ENCODE assay signal across 1 cellular context in the genomic region with DNA sequence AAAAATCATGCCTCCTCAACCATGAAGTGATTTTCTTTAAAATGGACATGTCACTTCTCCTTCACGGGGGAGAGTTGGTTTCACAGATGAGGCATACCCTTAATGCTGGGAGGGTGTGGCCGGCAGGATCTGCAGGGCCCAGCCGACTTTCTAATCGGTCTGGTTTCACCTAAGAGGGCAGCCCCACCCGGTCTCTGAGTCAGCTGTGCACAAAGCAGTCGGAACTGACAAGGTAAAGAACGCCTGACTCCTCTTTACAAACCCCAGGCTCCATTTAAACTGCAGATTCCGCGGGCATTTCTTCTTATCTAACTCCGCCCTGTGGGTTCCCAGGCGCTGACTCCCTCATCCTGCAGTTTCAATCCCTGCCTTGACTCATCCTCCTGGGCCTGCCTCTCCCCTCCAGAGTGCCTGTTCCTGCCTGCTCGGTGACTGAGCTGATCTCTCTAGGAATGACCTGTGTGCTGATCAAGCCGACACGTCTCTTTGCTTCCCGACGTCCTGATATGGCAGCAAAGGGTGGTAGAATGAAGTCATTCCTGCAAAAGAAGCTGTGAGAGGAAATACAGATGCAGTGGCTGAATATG.
TF ChIP-seq lines count a peak whose summit lies in the region.

No MANE protein-coding gene starts in this region.

TF ChIP-seq in HEK293, 187 proteins besides CTCF, POLR2A, EP300 and RAD21 (continued from another document and continues in another):
- TF ChIP-seq, protein P1, sequence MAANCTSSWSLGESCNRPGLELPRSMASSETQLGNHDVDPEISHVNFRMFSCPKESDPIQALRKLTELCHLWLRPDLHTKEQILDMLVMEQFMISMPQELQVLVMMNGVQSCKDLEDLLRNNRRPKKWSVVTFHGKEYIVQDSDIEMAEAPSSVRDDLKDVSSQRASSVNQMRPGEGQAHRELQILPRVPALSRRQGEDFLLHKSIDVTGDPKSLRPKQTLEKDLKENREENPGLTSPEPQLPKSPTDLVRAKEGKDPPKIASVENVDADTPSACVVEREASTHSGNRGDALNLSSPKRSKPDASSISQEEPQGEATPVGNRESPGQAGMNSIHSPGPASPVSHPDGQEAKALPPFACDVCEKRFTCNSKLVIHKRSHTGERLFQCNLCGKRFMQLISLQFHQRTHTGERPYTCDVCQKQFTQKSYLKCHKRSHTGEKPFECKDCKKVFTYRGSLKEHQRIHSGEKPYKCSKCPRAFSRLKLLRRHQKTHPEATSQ (tag by site-specific recombination; IDR thresholded peaks at IDR 0.05), result no peak
- no peak for TF ChIP-seq SP3 (tag by site-specific recombination; IDR thresholded peaks at IDR 0.05)
- TF ChIP-seq, protein P2, sequence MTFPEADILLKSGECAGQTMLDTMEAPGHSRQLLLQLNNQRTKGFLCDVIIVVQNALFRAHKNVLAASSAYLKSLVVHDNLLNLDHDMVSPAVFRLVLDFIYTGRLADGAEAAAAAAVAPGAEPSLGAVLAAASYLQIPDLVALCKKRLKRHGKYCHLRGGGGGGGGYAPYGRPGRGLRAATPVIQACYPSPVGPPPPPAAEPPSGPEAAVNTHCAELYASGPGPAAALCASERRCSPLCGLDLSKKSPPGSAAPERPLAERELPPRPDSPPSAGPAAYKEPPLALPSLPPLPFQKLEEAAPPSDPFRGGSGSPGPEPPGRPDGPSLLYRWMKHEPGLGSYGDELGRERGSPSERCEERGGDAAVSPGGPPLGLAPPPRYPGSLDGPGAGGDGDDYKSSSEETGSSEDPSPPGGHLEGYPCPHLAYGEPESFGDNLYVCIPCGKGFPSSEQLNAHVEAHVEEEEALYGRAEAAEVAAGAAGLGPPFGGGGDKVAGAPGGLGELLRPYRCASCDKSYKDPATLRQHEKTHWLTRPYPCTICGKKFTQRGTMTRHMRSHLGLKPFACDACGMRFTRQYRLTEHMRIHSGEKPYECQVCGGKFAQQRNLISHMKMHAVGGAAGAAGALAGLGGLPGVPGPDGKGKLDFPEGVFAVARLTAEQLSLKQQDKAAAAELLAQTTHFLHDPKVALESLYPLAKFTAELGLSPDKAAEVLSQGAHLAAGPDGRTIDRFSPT (tag by site-specific recombination; IDR thresholded peaks at IDR 0.05), result no peak
- peak; percentile 17; the same call in 1 of the 2 replicates for TF ChIP-seq ZIC2 (tag by site-specific recombination; IDR thresholded peaks at IDR 0.05)
- TF ChIP-seq, protein P3, sequence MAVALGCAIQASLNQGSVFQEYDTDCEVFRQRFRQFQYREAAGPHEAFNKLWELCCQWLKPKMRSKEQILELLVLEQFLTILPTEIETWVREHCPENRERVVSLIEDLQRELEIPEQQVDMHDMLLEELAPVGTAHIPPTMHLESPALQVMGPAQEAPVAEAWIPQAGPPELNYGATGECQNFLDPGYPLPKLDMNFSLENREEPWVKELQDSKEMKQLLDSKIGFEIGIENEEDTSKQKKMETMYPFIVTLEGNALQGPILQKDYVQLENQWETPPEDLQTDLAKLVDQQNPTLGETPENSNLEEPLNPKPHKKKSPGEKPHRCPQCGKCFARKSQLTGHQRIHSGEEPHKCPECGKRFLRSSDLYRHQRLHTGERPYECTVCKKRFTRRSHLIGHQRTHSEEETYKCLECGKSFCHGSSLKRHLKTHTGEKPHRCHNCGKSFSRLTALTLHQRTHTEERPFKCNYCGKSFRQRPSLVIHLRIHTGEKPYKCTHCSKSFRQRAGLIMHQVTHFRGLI (tag by site-specific recombination; IDR thresholded peaks at IDR 0.05), result peak; percentile 75; the same call in 1 of the 2 replicates
- TF ChIP-seq HOXA7 (CRISPR knock-in tag; IDR thresholded peaks at IDR 0.05; ENCODE audit: borderline replicate concordance), result no peak
- TF ChIP-seq ZNF404 (tag by site-specific recombination; IDR thresholded peaks at IDR 0.05), result no peak
- no peak for TF ChIP-seq ZBTB1 (tag by site-specific recombination; IDR thresholded peaks at IDR 0.05)
- TF ChIP-seq, protein P4, sequence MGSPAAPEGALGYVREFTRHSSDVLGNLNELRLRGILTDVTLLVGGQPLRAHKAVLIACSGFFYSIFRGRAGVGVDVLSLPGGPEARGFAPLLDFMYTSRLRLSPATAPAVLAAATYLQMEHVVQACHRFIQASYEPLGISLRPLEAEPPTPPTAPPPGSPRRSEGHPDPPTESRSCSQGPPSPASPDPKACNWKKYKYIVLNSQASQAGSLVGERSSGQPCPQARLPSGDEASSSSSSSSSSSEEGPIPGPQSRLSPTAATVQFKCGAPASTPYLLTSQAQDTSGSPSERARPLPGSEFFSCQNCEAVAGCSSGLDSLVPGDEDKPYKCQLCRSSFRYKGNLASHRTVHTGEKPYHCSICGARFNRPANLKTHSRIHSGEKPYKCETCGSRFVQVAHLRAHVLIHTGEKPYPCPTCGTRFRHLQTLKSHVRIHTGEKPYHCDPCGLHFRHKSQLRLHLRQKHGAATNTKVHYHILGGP (tag by site-specific recombination; IDR thresholded peaks at IDR 0.05), result peak; percentile 81
- TF ChIP-seq SCRT2 (tag by site-specific recombination; IDR thresholded peaks at IDR 0.05), result peak; percentile 62
- TF ChIP-seq, protein P5, sequence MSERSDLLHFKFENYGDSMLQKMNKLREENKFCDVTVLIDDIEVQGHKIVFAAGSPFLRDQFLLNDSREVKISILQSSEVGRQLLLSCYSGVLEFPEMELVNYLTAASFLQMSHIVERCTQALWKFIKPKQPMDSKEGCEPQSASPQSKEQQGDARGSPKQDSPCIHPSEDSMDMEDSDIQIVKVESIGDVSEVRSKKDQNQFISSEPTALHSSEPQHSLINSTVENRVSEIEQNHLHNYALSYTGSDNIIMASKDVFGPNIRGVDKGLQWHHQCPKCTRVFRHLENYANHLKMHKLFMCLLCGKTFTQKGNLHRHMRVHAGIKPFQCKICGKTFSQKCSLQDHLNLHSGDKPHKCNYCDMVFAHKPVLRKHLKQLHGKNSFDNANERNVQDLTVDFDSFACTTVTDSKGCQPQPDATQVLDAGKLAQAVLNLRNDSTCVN (tag by site-specific recombination; optimal IDR thresholded peaks at IDR 0.05), result no peak
- no peak for TF ChIP-seq OSR2 (tag by site-specific recombination; IDR thresholded peaks at IDR 0.05)
- 0 out of 2 replicates have a peak, but pooled peaks have one; percentile 17 for TF ChIP-seq ZNF184 (tag by site-specific recombination; IDR thresholded peaks at IDR 0.05)
- 0 out of 2 replicates have a peak, but pooled peaks have one; percentile 20 for TF ChIP-seq ZFP69B (tag by site-specific recombination; IDR thresholded peaks at IDR 0.05)
- no peak for TF ChIP-seq ZNF354C (tag by site-specific recombination; IDR thresholded peaks at IDR 0.05; ENCODE audit: borderline replicate concordance, low read depth)
- no peak for TF ChIP-seq ZNF202 (tag by site-specific recombination; IDR thresholded peaks at IDR 0.05; ENCODE audit: borderline replicate concordance)
- no peak for TF ChIP-seq ZNF2 (tag by site-specific recombination; IDR thresholded peaks at IDR 0.05)
- no peak for TF ChIP-seq OVOL3 (tag by site-specific recombination; IDR thresholded peaks at IDR 0.05)
- TF ChIP-seq, protein P6, sequence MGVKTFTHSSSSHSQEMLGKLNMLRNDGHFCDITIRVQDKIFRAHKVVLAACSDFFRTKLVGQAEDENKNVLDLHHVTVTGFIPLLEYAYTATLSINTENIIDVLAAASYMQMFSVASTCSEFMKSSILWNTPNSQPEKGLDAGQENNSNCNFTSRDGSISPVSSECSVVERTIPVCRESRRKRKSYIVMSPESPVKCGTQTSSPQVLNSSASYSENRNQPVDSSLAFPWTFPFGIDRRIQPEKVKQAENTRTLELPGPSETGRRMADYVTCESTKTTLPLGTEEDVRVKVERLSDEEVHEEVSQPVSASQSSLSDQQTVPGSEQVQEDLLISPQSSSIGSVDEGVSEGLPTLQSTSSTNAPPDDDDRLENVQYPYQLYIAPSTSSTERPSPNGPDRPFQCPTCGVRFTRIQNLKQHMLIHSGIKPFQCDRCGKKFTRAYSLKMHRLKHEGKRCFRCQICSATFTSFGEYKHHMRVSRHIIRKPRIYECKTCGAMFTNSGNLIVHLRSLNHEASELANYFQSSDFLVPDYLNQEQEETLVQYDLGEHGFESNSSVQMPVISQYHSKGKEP (tag by site-specific recombination; IDR thresholded peaks at IDR 0.05), result no peak
- peak; percentile 26 for TF ChIP-seq ZNF629 (tag by site-specific recombination; IDR thresholded peaks at IDR 0.05)
- TF ChIP-seq IKZF3 (tag by site-specific recombination; IDR thresholded peaks at IDR 0.05), result peak; percentile 71; the same call in 1 of the 2 replicates
- TF ChIP-seq, protein P7, sequence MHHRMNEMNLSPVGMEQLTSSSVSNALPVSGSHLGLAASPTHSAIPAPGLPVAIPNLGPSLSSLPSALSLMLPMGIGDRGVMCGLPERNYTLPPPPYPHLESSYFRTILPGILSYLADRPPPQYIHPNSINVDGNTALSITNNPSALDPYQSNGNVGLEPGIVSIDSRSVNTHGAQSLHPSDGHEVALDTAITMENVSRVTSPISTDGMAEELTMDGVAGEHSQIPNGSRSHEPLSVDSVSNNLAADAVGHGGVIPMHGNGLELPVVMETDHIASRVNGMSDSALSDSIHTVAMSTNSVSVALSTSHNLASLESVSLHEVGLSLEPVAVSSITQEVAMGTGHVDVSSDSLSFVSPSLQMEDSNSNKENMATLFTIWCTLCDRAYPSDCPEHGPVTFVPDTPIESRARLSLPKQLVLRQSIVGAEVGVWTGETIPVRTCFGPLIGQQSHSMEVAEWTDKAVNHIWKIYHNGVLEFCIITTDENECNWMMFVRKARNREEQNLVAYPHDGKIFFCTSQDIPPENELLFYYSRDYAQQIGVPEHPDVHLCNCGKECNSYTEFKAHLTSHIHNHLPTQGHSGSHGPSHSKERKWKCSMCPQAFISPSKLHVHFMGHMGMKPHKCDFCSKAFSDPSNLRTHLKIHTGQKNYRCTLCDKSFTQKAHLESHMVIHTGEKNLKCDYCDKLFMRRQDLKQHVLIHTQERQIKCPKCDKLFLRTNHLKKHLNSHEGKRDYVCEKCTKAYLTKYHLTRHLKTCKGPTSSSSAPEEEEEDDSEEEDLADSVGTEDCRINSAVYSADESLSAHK (tag by site-specific recombination; IDR thresholded peaks at IDR 0.05), result no peak
- TF ChIP-seq MZF1 (tag by site-specific recombination; IDR thresholded peaks at IDR 0.05; ENCODE audit: borderline replicate concordance), result no peak
- TF ChIP-seq ZNF600 (tag by site-specific recombination; IDR thresholded peaks at IDR 0.05), result peak; percentile 95
- no peak for TF ChIP-seq ZNF701 (tag by site-specific recombination; IDR thresholded peaks at IDR 0.05)
- TF ChIP-seq ZNF274 (IDR thresholded peaks at IDR 0.05; ENCODE audit: low read length), result no peak
- no peak for TF ChIP-seq ZNF274 (tag by site-specific recombination; IDR thresholded peaks at IDR 0.05; ENCODE audit: borderline replicate concordance)
- no peak for TF ChIP-seq ZNF140 (tag by site-specific recombination; IDR thresholded peaks at IDR 0.05)
- TF ChIP-seq ZBTB21 (tag by site-specific recombination; IDR thresholded peaks at IDR 0.05), result no peak
- TF ChIP-seq ZNF169 (tag by site-specific recombination; IDR thresholded peaks at IDR 0.05), result no peak
- TF ChIP-seq ZNF660 (tag by site-specific recombination; IDR thresholded peaks at IDR 0.05), result 0 out of 2 replicates have a peak, but pooled peaks have one; percentile 58
- no peak for TF ChIP-seq REPIN1 (tag by site-specific recombination; IDR thresholded peaks at IDR 0.05; ENCODE audit: low read depth)
- TF ChIP-seq ZNF544 (tag by site-specific recombination; IDR thresholded peaks at IDR 0.05), result no peak
- TF ChIP-seq, protein P8, sequence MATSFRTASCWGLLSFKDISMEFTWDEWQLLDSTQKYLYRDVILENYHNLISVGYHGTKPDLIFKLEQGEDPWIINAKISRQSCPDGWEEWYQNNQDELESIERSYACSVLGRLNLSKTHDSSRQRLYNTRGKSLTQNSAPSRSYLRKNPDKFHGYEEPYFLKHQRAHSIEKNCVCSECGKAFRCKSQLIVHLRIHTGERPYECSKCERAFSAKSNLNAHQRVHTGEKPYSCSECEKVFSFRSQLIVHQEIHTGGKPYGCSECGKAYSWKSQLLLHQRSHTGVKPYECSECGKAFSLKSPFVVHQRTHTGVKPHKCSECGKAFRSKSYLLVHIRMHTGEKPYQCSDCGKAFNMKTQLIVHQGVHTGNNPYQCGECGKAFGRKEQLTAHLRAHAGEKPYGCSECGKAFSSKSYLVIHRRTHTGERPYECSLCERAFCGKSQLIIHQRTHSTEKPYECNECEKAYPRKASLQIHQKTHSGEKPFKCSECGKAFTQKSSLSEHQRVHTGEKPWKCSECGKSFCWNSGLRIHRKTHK (tag by site-specific recombination; IDR thresholded peaks at IDR 0.05), result no peak
- TF ChIP-seq, protein P9, sequence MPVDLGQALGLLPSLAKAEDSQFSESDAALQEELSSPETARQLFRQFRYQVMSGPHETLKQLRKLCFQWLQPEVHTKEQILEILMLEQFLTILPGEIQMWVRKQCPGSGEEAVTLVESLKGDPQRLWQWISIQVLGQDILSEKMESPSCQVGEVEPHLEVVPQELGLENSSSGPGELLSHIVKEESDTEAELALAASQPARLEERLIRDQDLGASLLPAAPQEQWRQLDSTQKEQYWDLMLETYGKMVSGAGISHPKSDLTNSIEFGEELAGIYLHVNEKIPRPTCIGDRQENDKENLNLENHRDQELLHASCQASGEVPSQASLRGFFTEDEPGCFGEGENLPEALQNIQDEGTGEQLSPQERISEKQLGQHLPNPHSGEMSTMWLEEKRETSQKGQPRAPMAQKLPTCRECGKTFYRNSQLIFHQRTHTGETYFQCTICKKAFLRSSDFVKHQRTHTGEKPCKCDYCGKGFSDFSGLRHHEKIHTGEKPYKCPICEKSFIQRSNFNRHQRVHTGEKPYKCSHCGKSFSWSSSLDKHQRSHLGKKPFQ (tag by site-specific recombination; IDR thresholded peaks at IDR 0.05), result no peak
- TF ChIP-seq ZFP3 (tag by site-specific recombination; IDR thresholded peaks at IDR 0.05; ENCODE audit: low read depth), result no peak
- TF ChIP-seq ZNF10 (tag by site-specific recombination; IDR thresholded peaks at IDR 0.05), result no peak
- peak; percentile 92 for TF ChIP-seq ZBTB17 (tag by site-specific recombination; IDR thresholded peaks at IDR 0.05)
- TF ChIP-seq ZNF311 (tag by site-specific recombination; IDR thresholded peaks at IDR 0.05; ENCODE audit: borderline replicate concordance), result no peak
- TF ChIP-seq BCL11B (tag by site-specific recombination; IDR thresholded peaks at IDR 0.05; ENCODE audit: low read depth), result no peak
- TF ChIP-seq ZNF341 (tag by site-specific recombination; IDR thresholded peaks at IDR 0.05; ENCODE audit: low read depth), result no peak
- peak; percentile 78 for TF ChIP-seq PRDM1 (tag by site-specific recombination; IDR thresholded peaks at IDR 0.05)
- TF ChIP-seq ZNF707 (tag by site-specific recombination; IDR thresholded peaks at IDR 0.05), result no peak
- TF ChIP-seq ZNF132 (tag by site-specific recombination; IDR thresholded peaks at IDR 0.05; ENCODE audit: borderline replicate concordance), result no peak
- peak; percentile 42; the same call in 1 of the 2 replicates for TF ChIP-seq KLF10 (tag by site-specific recombination; IDR thresholded peaks at IDR 0.05)
- TF ChIP-seq TRIM28 (IDR thresholded peaks at IDR 0.05; ENCODE audit: borderline replicate concordance, low read length), result no peak
- no peak for TF ChIP-seq ZNF350 (tag by site-specific recombination; IDR thresholded peaks at IDR 0.05)
- TF ChIP-seq ZNF510 (tag by site-specific recombination; IDR thresholded peaks at IDR 0.05; ENCODE audit: insufficient replicate concordance), result no peak
- no peak for TF ChIP-seq ZNF560 (tag by site-specific recombination; IDR thresholded peaks at IDR 0.05; ENCODE audit: borderline replicate concordance)
- TF ChIP-seq ZBTB20 (tag by site-specific recombination; IDR thresholded peaks at IDR 0.05), result peak; percentile 82
- peak; percentile 33; the same call in 1 of the 2 replicates for TF ChIP-seq ZFP37 (tag by site-specific recombination; IDR thresholded peaks at IDR 0.05)
- 0 out of 2 replicates have a peak, but pooled peaks have one; percentile 34 for TF ChIP-seq ZSCAN30 (tag by site-specific recombination; IDR thresholded peaks at IDR 0.05)
- TF ChIP-seq ZNF174 (tag by site-specific recombination; IDR thresholded peaks at IDR 0.05), result no peak
- peak; percentile 39 for TF ChIP-seq ZNF335 (tag by site-specific recombination; conservative IDR thresholded peaks at IDR 0.05)
